In genomic region chr2:189233527-189233926, GRCh38 we compare ENCODE assay signal across 30 cellular contexts. TPM values are rescaled to one million over a fixed set of nuclear protein-coding genes. Genes with fewer than 3 reads are reported as not detected.
A peak's percentile ranks its signal among the peaks of the same experiment; 100 is the strongest.
DNase-seq lines count a peak whose midpoint lies in the region; ATAC-seq, FAIRE-seq and TF ChIP-seq lines count a peak whose summit lies in the region.
"Had no signal": no experiment of that assay in that cellular context is flagged by ENCODE, and none has a peak within 500 bp of the region (broad histone marks: within the 10 kb centered on the region; RNA-seq: fewer than 3 reads in every experiment).

No MANE protein-coding gene starts in this region.

- H3K4me2 ChIP-seq in A549 (peak overlapping the region; percentile 42), HCT116 (ENCODE audit: low read length) (no peak overlapping the region), mammary epithelial cell (ENCODE audit: insufficient read depth, low read depth, low read length) (peak overlapping the region; percentile 21)
- H3K4me2 ChIP-seq: neural progenitor cell, SK-N-SH had no signal

- in situ Hi-C loops in mammary epithelial cell (cut with MboI; ENCODE audit: low sequenced_read_pairs in 2 of 2): no loop called here

- BruUV-seq in HCT116 (replicated peaks; lab: Mats Ljungman, UMichigan) (no TSS peak), mammary epithelial cell (replicated peaks; lab: Mats Ljungman, UMichigan) (no TSS peak)

- no peaks in the 10 kb centered on the region for H3K9me2 ChIP-seq in HCT116 (ENCODE audit: insufficient read depth)
- H3K9me2 ChIP-seq: SK-N-SH had no signal

- H3K36me3 ChIP-seq in HCT116 (ENCODE audit: control insufficient read depth in 1 of 2, insufficient read depth in 2 of 2, low read length in 2 of 2) (no peaks in the 10 kb centered on the region), mammary epithelial cell (ENCODE audit: insufficient read depth, low read length) (no peaks in the 10 kb centered on the region)
- no peaks in the 10 kb centered on the region for H3K36me3 ChIP-seq in CD8-positive, alpha-beta T cell (ENCODE audit: insufficient read depth, low read length)
- H3K36me3 ChIP-seq: BE2C, gastrocnemius medialis, neural progenitor cell, sigmoid colon, vagina had no signal

- TF ChIP-seq RAD21 in A549 (conservative IDR thresholded peaks at IDR 0.05 in 1 of 2, IDR thresholded peaks at IDR 0.05 in 1 of 2) (peak in 1 of 2 experiments; percentile 15; a peak in 1 of 5 replicates), HCT116 (IDR thresholded peaks at IDR 0.05; ENCODE audit: low read depth) (no peak)

- peaks cover 4% of the 10 kb centered on the region for H3K4me1 Mint-ChIP-seq in CD8-positive, alpha-beta T cell (ENCODE audit: low read depth)
- H3K4me1 Mint-ChIP-seq: neural progenitor cell had no signal

- peaks cover 53% of the 10 kb centered on the region for H3K4me1 ChIP-seq in A549
- no peaks in the 10 kb centered on the region for H3K4me1 ChIP-seq in HCT116 (ENCODE audit: control insufficient read depth in 1 of 2, insufficient read depth in 2 of 2, low read length in 2 of 2)
- peaks cover 18% of the 10 kb centered on the region for H3K4me1 ChIP-seq in mammary epithelial cell (ENCODE audit: insufficient read depth, low read length)
- H3K4me1 ChIP-seq in foreskin keratinocyte: peaks cover 8% of the 10 kb centered on the region
- H3K4me1 ChIP-seq in CD8-positive, alpha-beta T cell (ENCODE audit: insufficient read depth, low read length): no peaks in the 10 kb centered on the region
- H3K4me1 ChIP-seq: BE2C, gastrocnemius medialis, neural progenitor cell, sigmoid colon, vagina had no signal

- POLR2A ChIA-PET in A549 (lab: Yijun Ruan, JAX): interaction anchor here (0.8 kb wide), 1 partner anchor 11 kb away, joined by 4 read pairs; no protein-coding TSS in a partner anchor
- POLR2A ChIA-PET in HCT116 (lab: Charles Lee): no interaction called here
- POLR2A ChIA-PET in CD8-positive, alpha-beta T cell (lab: Charles Lee): interaction anchor here (0.8 kb wide), 1 partner anchor 10 kb away, joined by 3 read pairs; no protein-coding TSS in a partner anchor

- dilution Hi-C loops in mammary epithelial cell (cut with HindIII; ENCODE audit: low sequenced_read_pairs): no loop called here

- H2AFZ ChIP-seq in HCT116 (ENCODE audit: low read depth, low read length, poor library complexity, severe bottlenecking) (peak overlapping the region; percentile 23), mammary epithelial cell (ENCODE audit: low read depth, low read length) (peak overlapping the region; percentile 28)
- H2AFZ ChIP-seq: neural progenitor cell had no signal

- ATAC-seq in A549 (peak in 1 of 2 experiments; percentile 41; a peak in 2 of 6 replicates), HCT116 (no peak), foreskin keratinocyte (peak; percentile 72), GM19397 (IDR thresholded peaks at IDR 0.05; ENCODE audit: unreplicated experiment) (no peak), HG02798 (IDR thresholded peaks at IDR 0.05; ENCODE audit: poor library complexity, unreplicated experiment) (no peak), left colon (no peak)
- no peak for ATAC-seq in CD8-positive, alpha-beta T cell
- ATAC-seq: gastrocnemius medialis, K562, left lobe of liver had no signal

- H3K79me2 ChIP-seq in HCT116 (ENCODE audit: insufficient read depth, low read length) (no peaks in the 10 kb centered on the region), mammary epithelial cell (ENCODE audit: insufficient read depth, low read length) (no peaks in the 10 kb centered on the region)

- no peaks in the 10 kb centered on the region for H3K36me3 Mint-ChIP-seq in CD8-positive, alpha-beta T cell
- H3K36me3 Mint-ChIP-seq: neural progenitor cell had no signal

- H3K27me3 Mint-ChIP-seq in CD8-positive, alpha-beta T cell (ENCODE audit: low read depth): no peaks in the 10 kb centered on the region
- H3K27me3 Mint-ChIP-seq: stimulated activated naive CD8-positive, alpha-beta T cell treated with anti-CD3 and anti-CD28 coated beads, Interleukin-15, Interleukin-2, amounts not matched to agents 100 ng/mL and 50 ng/mL, for 24 hours had no signal

- no peaks in the 10 kb centered on the region for H3K9me3 ChIP-seq in A549
- H3K9me3 ChIP-seq in HCT116 (ENCODE audit: control insufficient read depth in 1 of 2, insufficient read depth in 1 of 2, low read depth in 1 of 2, low read length in 2 of 2): no peaks in the 10 kb centered on the region
- no peaks in the 10 kb centered on the region for H3K9me3 ChIP-seq in mammary epithelial cell (replicated peaks; ENCODE audit: insufficient read depth, low read length)
- H3K9me3 ChIP-seq in CD8-positive, alpha-beta T cell (ENCODE audit: low read length): no peaks in the 10 kb centered on the region
- H3K9me3 ChIP-seq: BE2C, gastrocnemius medialis, sigmoid colon, SK-N-SH, vagina had no signal

- TF ChIP-seq EP300 in A549 (IDR thresholded peaks at IDR 0.05): no peak; a peak in 1 of 5 replicates

- H3K4me3 Mint-ChIP-seq in CD8-positive, alpha-beta T cell: no peak overlapping the region
- H3K4me3 Mint-ChIP-seq: neural progenitor cell; stimulated activated naive CD8-positive, alpha-beta T cell treated with anti-CD3 and anti-CD28 coated beads, Interleukin-15, Interleukin-2, amounts not matched to agents 100 ng/mL and 50 ng/mL, for 24 hours; T-helper 1 cell treated with Interleukin-12 subunit alpha and Interleukin-12 subunit beta and Interleukin-4 antibody, amounts not matched to agents 30 μg/mL and 1 μg/mL, for 36 hours had no signal

- H3K27me3 ChIP-seq in HCT116 (ENCODE audit: insufficient read depth, low read length) (no peaks in the 10 kb centered on the region), mammary epithelial cell (ENCODE audit: insufficient read depth, low read length) (no peaks in the 10 kb centered on the region), foreskin keratinocyte (no peaks in the 10 kb centered on the region)
- H3K27me3 ChIP-seq in CD8-positive, alpha-beta T cell (ENCODE audit: insufficient read depth, low read length): no peaks in the 10 kb centered on the region
- H3K27me3 ChIP-seq: BE2C, gastrocnemius medialis, neural progenitor cell, sigmoid colon, vagina had no signal

- DNase-seq in A549 (ENCODE audit: low read depth in 1 of 2, low spot score in 1 of 2): no peak
- no peak for DNase-seq in HCT116 (ENCODE audit: low read depth, low spot score)
- DNase-seq in mammary epithelial cell: peak; percentile 83
- peak; percentile 29 to 54 for DNase-seq in foreskin keratinocyte
- DNase-seq in CD8-positive, alpha-beta T cell: no peak
- DNase-seq in left colon: no peak
- DNase-seq: activated effector memory CD4-positive, alpha-beta T cell treated with Interleukin-2 at 50 U/mL for 16 hours; activated T-cell treated with anti-CD3 and anti-CD28 coated beads for 4 hours; BE2C; gastrocnemius medialis; GDM1; H7; hippocampal formation; mesendoderm; MM.1S; NCI-H2029 treated with DMSO at 0.1 percent for 48 hours; NCI-H748 treated with DMSO at 0.1 percent for 48 hours; posterior cingulate gyrus; sigmoid colon; SK-N-SH had no signal

- no peak for FAIRE-seq in A549 (lab: Jason Lieb, UNC)
- FAIRE-seq: endothelial cell of umbilical vein, K562 had no signal

- H4K20me1 ChIP-seq in HCT116 (ENCODE audit: insufficient read depth) (no peaks in the 10 kb centered on the region), mammary epithelial cell (ENCODE audit: insufficient read depth, low read length) (no peaks in the 10 kb centered on the region)

- TF ChIP-seq CTCF in A549 (IDR thresholded peaks at IDR 0.05) (no peak), HCT116 (IDR thresholded peaks at IDR 0.05 in 2 of 3, conservative IDR thresholded peaks at IDR 0.05 in 1 of 3; ENCODE audit: borderline replicate concordance in 1 of 3, insufficient read depth in 1 of 3, low read depth in 2 of 3, low read length in 2 of 3) (no peak), mammary epithelial cell (conservative IDR thresholded peaks at IDR 0.05 in 1 of 2, IDR thresholded peaks at IDR 0.05 in 1 of 2; ENCODE audit: extremely low read depth in 1 of 2, insufficient read depth in 1 of 2, low read depth in 1 of 2, low read length in 2 of 2) (no peak), foreskin keratinocyte (conservative IDR thresholded peaks at IDR 0.05) (no peak)
- no peak for TF ChIP-seq CTCF in CD8-positive, alpha-beta T cell (IDR thresholded peaks at IDR 0.05)

- WGBS in A549 (ENCODE audit: missing lambda C conversion rate): 19% methylated on average over 2 of the region's 2 CpGs
- 50% methylated on average over 2 of the region's 2 CpGs for WGBS in mammary epithelial cell (ENCODE audit: low coverage, missing lambda C conversion rate)

- RAD21 ChIA-PET in HCT116 (lab: Charles Lee; ENCODE audit: low non-redundant PET in 1 of 2, low total read pairs in 2 of 2, uncharacterized antibody in 2 of 2, unreplicated experiment in 2 of 2): no interaction called here

- TF ChIP-seq POLR2A in A549 (IDR thresholded peaks at IDR 0.05; ENCODE audit: low read length) (no peak), HCT116 (IDR thresholded peaks at IDR 0.05; ENCODE audit: borderline replicate concordance, extremely low read depth, insufficient read depth, insufficient read length) (no peak)

- H3K27ac ChIP-seq in A549 (peak overlapping the region; percentile 43 to 60; a peak in 3 of 6 replicates), HCT116 (ENCODE audit: low read depth, low read length) (no peak overlapping the region), mammary epithelial cell (ENCODE audit: insufficient read depth, low read depth, low read length) (peak overlapping the region; percentile 88), foreskin keratinocyte (peak overlapping the region; percentile 41)
- no peak overlapping the region for H3K27ac ChIP-seq in CD8-positive, alpha-beta T cell (ENCODE audit: low read depth, low read length)
- H3K27ac ChIP-seq: gastrocnemius medialis, neural progenitor cell, sigmoid colon, vagina had no signal

- CTCF ChIA-PET in A549 (lab: Yijun Ruan, JAX): interaction anchor here (1.1 kb wide), 1 partner anchor 30 kb away, joined by 3 read pairs; no protein-coding TSS in a partner anchor
- CTCF ChIA-PET in HCT116 (lab: Charles Lee): interaction anchor here (1.1 kb wide), 1 partner anchor 91 kb away, joined by 3 read pairs; no protein-coding TSS in a partner anchor
- CTCF ChIA-PET in mammary epithelial cell (lab: Charles Lee; ENCODE audit: low non-redundant PET): no interaction called here
- CTCF ChIA-PET in CD8-positive, alpha-beta T cell (lab: Charles Lee): no interaction called here

- intact Hi-C loops in HCT116 (cut with micrococcal nuclease) (no loop called here), mammary epithelial cell (cut with micrococcal nuclease) (loop anchor here (1.0 kb wide), 1 partner anchor 23 kb away; no protein-coding TSS in a partner anchor), left colon (cut with DNase I, micrococcal nuclease) (no loop called here)
- intact Hi-C loops in CD8-positive, alpha-beta T cell (cut with DNase I, micrococcal nuclease): no loop called here

- H3K9ac ChIP-seq in HCT116 (ENCODE audit: low read length) (no peak overlapping the region), mammary epithelial cell (ENCODE audit: insufficient read depth, low read length) (peak overlapping the region; percentile 17)
- H3K9ac ChIP-seq: neural progenitor cell, SK-N-SH had no signal

- H3K4me3 ChIP-seq in A549: no peak overlapping the region
- no peak overlapping the region for H3K4me3 ChIP-seq in HCT116 (replicated peaks in 1 of 2; ENCODE audit: low read depth in 1 of 2, low read length in 2 of 2)
- no peak overlapping the region for H3K4me3 ChIP-seq in mammary epithelial cell (replicated peaks in 1 of 3; ENCODE audit: insufficient read depth in 1 of 3, low read depth in 2 of 3, low read length in 3 of 3)
- H3K4me3 ChIP-seq in CD8-positive, alpha-beta T cell (ENCODE audit: low read depth, low read length): no peak overlapping the region
- H3K4me3 ChIP-seq: gastrocnemius medialis, K562, neural progenitor cell, sigmoid colon, vagina had no signal

- no peak overlapping the region for H3K27ac Mint-ChIP-seq in CD8-positive, alpha-beta T cell
- H3K27ac Mint-ChIP-seq: neural progenitor cell; T-helper 1 cell treated with Interleukin-12 subunit alpha and Interleukin-12 subunit beta and Interleukin-4 antibody, amounts not matched to agents 30 μg/mL and 1 μg/mL, for 36 hours had no signal

- H3K9me3 Mint-ChIP-seq in CD8-positive, alpha-beta T cell: no peaks in the 10 kb centered on the region
- H3K9me3 Mint-ChIP-seq: neural progenitor cell; stimulated activated naive CD8-positive, alpha-beta T cell treated with anti-CD3 and anti-CD28 coated beads, Interleukin-15, Interleukin-2, amounts not matched to agents 100 ng/mL and 50 ng/mL, for 24 hours had no signal

RNA-seq across cellular contexts. Expression of gene COL5A2, which starts 54.0 kb away (rescaled TPM):
- polyA plus RNA-seq in A549 (2011; rRNA removed): 215 and 244 TPM in 2 replicates
- 66.7 and 70.8 TPM in 2 replicates for polyA plus RNA-seq in A549 (2012; cell fraction: cytosol; rRNA removed)
- 138 and 156 TPM in 2 replicates for polyA plus RNA-seq in A549 (2012; cell fraction: nucleus; rRNA removed)
- 114 to 156 TPM (median 152 TPM) in 3 replicates for polyA plus RNA-seq in A549 (2017; fragmentation: RNase III; extraction: RNeasy Plus Mini Kit Qiagen cat#74134 plus additional on column Dnase treatment)
- polyA minus RNA-seq in A549 (2011; rRNA and poly(A)+ RNA removed): 199 and 285 TPM in 2 replicates
- 2.3 TPM for total RNA-seq in HCT116 (2021; ENCODE audit: unreplicated experiment)
- 0.47 and 1.2 TPM in 2 replicates for polyA plus RNA-seq in HCT116 (2012)
- 10 to 100 TPM in 1 of 2 donors, 1 to 10 TPM in 1; 9.6 to 51.7 TPM for total RNA-seq in mammary epithelial cell
- polyA plus RNA-seq in mammary epithelial cell: 13.3 TPM
- polyA minus RNA-seq in mammary epithelial cell: 25.6 TPM
- total RNA-seq in foreskin keratinocyte: 16.8 and 22.7 TPM in 2 replicates
- polyA plus RNA-seq in foreskin keratinocyte: 4.5 and 4.8 TPM in 2 replicates
- under 1 TPM; 0.27 to 0.39 TPM for total RNA-seq in CD8-positive, alpha-beta T cell
- total RNA-seq in left colon: 10 to 100 TPM in 1 of 2 donors, 1 to 10 TPM in 1; 8.0 to 21.5 TPM
- total RNA-seq: HT-29 had no signal

Comparison
In these comparisons a context has a peak if more than half of its experiments do, and no peak if none do; other contexts are left out.
1. DNase-seq: peak in mammary epithelial cell (single experiment) and foreskin keratinocyte (2 of 2); none in A549 (0 of 2), HCT116 (single experiment), CD8-positive, alpha-beta T cell (0 of 7) and left colon (0 of 2).
2. H3K27ac ChIP-seq: peak in A549 (2 of 2), mammary epithelial cell (single experiment) and foreskin keratinocyte (single experiment); none in HCT116 (single experiment) and CD8-positive, alpha-beta T cell (single experiment).
3. CTCF ChIA-PET loops: an anchor here in A549 (1.1 kb wide) and HCT116 (1.1 kb wide); none called in mammary epithelial cell and CD8-positive, alpha-beta T cell.
4. Of the 6 proteins assayed by ChIP-seq in both A549 and HCT116: peak only in A549: CEBPB; only in HCT116: none; in both: none; in neither: 4; mixed calls (peak in some experiments, not most) for 1.